Comparison of ENCODE assay signal across 8 cellular contexts in genomic region chr1:149842458-149843064, GRCh38. TPM values are rescaled to one million over a fixed set of nuclear protein-coding genes. Genes with fewer than 3 reads are reported as not detected.
DNase-seq lines count a peak whose midpoint lies in the region; ATAC-seq, FAIRE-seq and TF ChIP-seq lines count a peak whose summit lies in the region.
"Not testable (repeated sequence)": the region's sequence is repeated elsewhere in the genome, so short reads cannot be mapped to it uniquely, and the experiment has no call there.

No MANE protein-coding gene starts in this region.

- WGBS in A549 (ENCODE audit: missing lambda C conversion rate): no CpG with 5 or more reads among the region's 62 CpGs

- TF ChIP-seq RAD21 in A549 (conservative IDR thresholded peaks at IDR 0.05 in 1 of 2, IDR thresholded peaks at IDR 0.05 in 1 of 2): not testable (repeated sequence)

- H3K9me3 Mint-ChIP-seq in effector memory CD8-positive, alpha-beta T cell; naive thymus-derived CD4-positive, alpha-beta T cell: not testable (repeated sequence)

- peaks cover 19 to 29% of the 10 kb centered on the region in 2 donors for H3K4me1 Mint-ChIP-seq in effector memory CD8-positive, alpha-beta T cell (ENCODE audit: low read depth in 2 of 2)
- peaks cover 23 to 39% (median 34%) of the 10 kb centered on the region in 7 donors for H3K4me1 Mint-ChIP-seq in naive thymus-derived CD4-positive, alpha-beta T cell

- H3K4me2 ChIP-seq in A549: not testable (repeated sequence)

- not testable (repeated sequence) for H3K9me3 ChIP-seq in A549; RWPE2 (ENCODE audit: severe bottlenecking); naive thymus-derived CD4-positive, alpha-beta T cell (ENCODE audit: control insufficient read depth in 2 of 3, low read length in 3 of 3)

- not testable (repeated sequence) for H3K27ac Mint-ChIP-seq in effector memory CD8-positive, alpha-beta T cell; naive thymus-derived CD4-positive, alpha-beta T cell

- not testable (repeated sequence) for H3K27me3 Mint-ChIP-seq in effector memory CD8-positive, alpha-beta T cell; naive thymus-derived CD4-positive, alpha-beta T cell

- CTCF ChIA-PET in A549 (lab: Yijun Ruan, JAX): interaction anchor here (1.0 kb wide), 1 partner anchor 43 kb away, joined by 3 read pairs; no protein-coding TSS in a partner anchor
- CTCF ChIA-PET in naive thymus-derived CD4-positive, alpha-beta T cell (lab: Charles Lee): interaction anchor here (3.3 kb wide), 1 partner anchor 44 kb away, joined by 13 read pairs; a partner anchor contains a TSS

- intact Hi-C loops in naive thymus-derived CD4-positive, alpha-beta T cell (cut with micrococcal nuclease): not testable (repeated sequence)

- not testable (repeated sequence) for H3K4me3 Mint-ChIP-seq in effector memory CD8-positive, alpha-beta T cell; naive thymus-derived CD4-positive, alpha-beta T cell

- not testable (repeated sequence) for TF ChIP-seq EP300 in A549 (IDR thresholded peaks at IDR 0.05)

- H3K4me3 ChIP-seq in A549; RWPE2 (ENCODE audit: severe bottlenecking); naive thymus-derived CD4-positive, alpha-beta T cell (ENCODE audit: low read length): not testable (repeated sequence)

- DNase-seq in A549 (ENCODE audit: low read depth in 1 of 2, low spot score in 1 of 2); RWPE2 (ENCODE audit: low spot score); effector memory CD8-positive, alpha-beta T cell; naive thymus-derived CD4-positive, alpha-beta T cell: not testable (repeated sequence)

- H3K27me3 ChIP-seq in RWPE2 (ENCODE audit: insufficient read depth, poor library complexity, severe bottlenecking); naive thymus-derived CD4-positive, alpha-beta T cell (ENCODE audit: control insufficient read depth in 2 of 2, insufficient read depth in 2 of 2, low read length in 2 of 2): not testable (repeated sequence)

- TF ChIP-seq CTCF in A549 (IDR thresholded peaks at IDR 0.05); RWPE2 (IDR thresholded peaks at IDR 0.05; ENCODE audit: poor library complexity, severe bottlenecking): not testable (repeated sequence)

- POLR2A ChIA-PET in A549 (lab: Yijun Ruan, JAX): interaction anchor here (3.3 kb wide), 1 partner anchor 44 kb away, joined by 34 read pairs; a partner anchor contains a TSS
- POLR2A ChIA-PET in naive thymus-derived CD4-positive, alpha-beta T cell (lab: Charles Lee): interaction anchor here (1.3 to 7.9 kb wide), 4 partner anchors 32 to 439 kb away, joined by 3 to 547 read pairs (median 4); a partner anchor contains a TSS

- not testable (repeated sequence) for TF ChIP-seq POLR2A in A549 (IDR thresholded peaks at IDR 0.05; ENCODE audit: low read length)

- H3K4me1 ChIP-seq in A549 (peaks cover 33% of the 10 kb centered on the region), RWPE2 (ENCODE audit: insufficient read depth, poor library complexity, severe bottlenecking) (peaks cover 24% of the 10 kb centered on the region)
- peaks cover 18 to 30% of the 10 kb centered on the region in 2 donors for H3K4me1 ChIP-seq in naive thymus-derived CD4-positive, alpha-beta T cell (ENCODE audit: control insufficient read depth in 2 of 2, insufficient read depth in 2 of 2, low read length in 2 of 2)

- peak; percentile 13 for FAIRE-seq in A549 (lab: Jason Lieb, UNC)

- H3K36me3 Mint-ChIP-seq in effector memory CD8-positive, alpha-beta T cell (ENCODE audit: insufficient read depth): peaks cover 13% of the 10 kb centered on the region
- peaks cover 6 to 26% (median 21%) of the 10 kb centered on the region in 5 donors for H3K36me3 Mint-ChIP-seq in naive thymus-derived CD4-positive, alpha-beta T cell

- H3K27ac ChIP-seq in A549; naive thymus-derived CD4-positive, alpha-beta T cell (ENCODE audit: low read depth, low read length): not testable (repeated sequence)
- peak overlapping the region; percentile 86 for H3K27ac ChIP-seq in RWPE2 (ENCODE audit: poor library complexity, severe bottlenecking)

- peak; percentile 54 to 74 for ATAC-seq in A549
- peak; percentile 51 for ATAC-seq in GM18861 (IDR thresholded peaks at IDR 0.05; ENCODE audit: unreplicated experiment)
- ATAC-seq in GM21367 (IDR thresholded peaks at IDR 0.05; ENCODE audit: unreplicated experiment): peak; percentile 45
- ATAC-seq in HG02763 (IDR thresholded peaks at IDR 0.05; ENCODE audit: unreplicated experiment): peak; percentile 53
- peak; percentile 63 for ATAC-seq in HG03175 (IDR thresholded peaks at IDR 0.05; ENCODE audit: unreplicated experiment)
- peak; percentile 59 for ATAC-seq in RWPE2 (ENCODE audit: low read depth)
- peak; percentile 68 for ATAC-seq in effector memory CD8-positive, alpha-beta T cell (replicated peaks)
- ATAC-seq in naive thymus-derived CD4-positive, alpha-beta T cell: peak; percentile 83

- peaks cover 23% of the 10 kb centered on the region for H3K36me3 ChIP-seq in RWPE2 (ENCODE audit: low read depth)
- H3K36me3 ChIP-seq in naive thymus-derived CD4-positive, alpha-beta T cell (ENCODE audit: control insufficient read depth in 2 of 3, insufficient read depth in 3 of 3, low read length in 3 of 3): not testable (repeated sequence)

RNA-seq across cellular contexts. Expression of gene BOLA1, which starts 56.8 kb away (rescaled TPM):
- polyA plus RNA-seq in A549 (2011; rRNA removed) (26.7 and 27.5 TPM in 2 replicates), A549 (2017; fragmentation: RNase III; extraction: RNeasy Plus Mini Kit Qiagen cat#74134 plus additional on column Dnase treatment) (22.8 to 25.4 TPM (median 23.7 TPM) in 3 replicates)
- 52.7 and 54.8 TPM in 2 replicates for polyA plus RNA-seq in A549 (2012; cell fraction: cytosol; rRNA removed)
- polyA plus RNA-seq in A549 (2012; cell fraction: nucleus; rRNA removed): 39.5 and 45.1 TPM in 2 replicates
- 2.6 and 2.8 TPM in 2 replicates for polyA minus RNA-seq in A549 (2011; rRNA and poly(A)+ RNA removed)
- 10 to 100 TPM in 3 of 5 experiments, 1 to 10 TPM in 2; 7.8 to 28.9 (median 18.2) TPM for total RNA-seq in naive thymus-derived CD4-positive, alpha-beta T cell
- polyA plus RNA-seq in naive thymus-derived CD4-positive, alpha-beta T cell: 10 to 100 TPM; 38.2 to 50.9 TPM
